ENCODE assay signal across 10 cellular contexts in genomic region chr1:116737855-116738318, GRCh38. TPM values are rescaled to one million over a fixed set of nuclear protein-coding genes. Genes with fewer than 3 reads are reported as not detected.
DNase-seq lines count a peak whose midpoint lies in the region; ATAC-seq and TF ChIP-seq lines count a peak whose summit lies in the region.
"Had no signal": no experiment of that assay in that cellular context is flagged by ENCODE, and none has a peak within 500 bp of the region (broad histone marks: within the 10 kb centered on the region; RNA-seq: fewer than 3 reads in every experiment).

No MANE protein-coding gene starts in this region.

- POLR2A ChIA-PET in CD8-positive, alpha-beta memory T cell (lab: Charles Lee): interaction anchor here (0.7 to 4.0 kb wide), 14 partner anchors 10 to 322 kb away, joined by 3 to 42 read pairs (median 10); partner anchors contain the start of genes CD2 and TTF2
- POLR2A ChIA-PET in WTC11 (lab: Charles Lee): interaction anchor here (0.6 to 1.4 kb wide), 2 partner anchors 26 to 322 kb away, joined by 3 to 8 read pairs; partner anchors contain the start of gene TTF2
- POLR2A ChIA-PET in PC-9 (lab: Charles Lee; ENCODE audit: unreplicated experiment): no interaction called here

- H3K4me1 ChIP-seq in CD8-positive, alpha-beta memory T cell (ENCODE audit: insufficient read depth, low read length): peaks cover 42% of the 10 kb centered on the region
- H3K4me1 ChIP-seq in PC-9 (replicated peaks; ENCODE audit: insufficient read depth): no peaks in the 10 kb centered on the region
- H3K4me1 ChIP-seq in right atrium auricular region: no peaks in the 10 kb centered on the region

- H4K20me1 ChIP-seq in PC-9 (ENCODE audit: insufficient read depth): no peaks in the 10 kb centered on the region

- no peaks in the 10 kb centered on the region for H3K27me3 ChIP-seq in CD8-positive, alpha-beta memory T cell (ENCODE audit: insufficient read depth, low read length, poor library complexity, severe bottlenecking)
- H3K27me3 ChIP-seq in PC-9 (ENCODE audit: insufficient read depth, low read depth): no peaks in the 10 kb centered on the region
- H3K27me3 ChIP-seq in right atrium auricular region: no peaks in the 10 kb centered on the region

- H3K27ac Mint-ChIP-seq in CD8-positive, alpha-beta memory T cell: peak overlapping the region; percentile 99 to 100 (median 100)
- H3K27ac Mint-ChIP-seq in WTC11: no peak overlapping the region

- H3K36me3 Mint-ChIP-seq in CD8-positive, alpha-beta memory T cell: peaks cover 2 to 3% (median 3%) of the 10 kb centered on the region in 3 donors
- H3K36me3 Mint-ChIP-seq in WTC11: peaks cover 14% of the 10 kb centered on the region

- H3F3A ChIP-seq in PC-9 (ENCODE audit: insufficient read depth, low read depth): no peaks in the 10 kb centered on the region

- no peaks in the 10 kb centered on the region for H3K36me3 ChIP-seq in CD8-positive, alpha-beta memory T cell (ENCODE audit: insufficient read depth, low read length)
- H3K36me3 ChIP-seq in PC-9 (ENCODE audit: low read depth): no peaks in the 10 kb centered on the region
- no peaks in the 10 kb centered on the region for H3K36me3 ChIP-seq in right atrium auricular region

- H3K9me2 ChIP-seq in PC-9 (ENCODE audit: insufficient read depth): no peaks in the 10 kb centered on the region

- H3K9me3 ChIP-seq in CD8-positive, alpha-beta memory T cell (ENCODE audit: low read length): peaks cover 1% of the 10 kb centered on the region
- peaks cover 10% of the 10 kb centered on the region for H3K9me3 ChIP-seq in PC-9 (ENCODE audit: insufficient read depth, low read depth)
- H3K9me3 ChIP-seq in right atrium auricular region: peaks cover 0 to 2% of the 10 kb centered on the region in 2 donors

- H3K4me2 ChIP-seq in PC-9: no peak overlapping the region

- H3K4me3 Mint-ChIP-seq in CD8-positive, alpha-beta memory T cell: peak overlapping the region; percentile 68 to 81 (median 79)
- H3K4me3 Mint-ChIP-seq in WTC11: no peak overlapping the region

- H3K27me3 Mint-ChIP-seq in CD8-positive, alpha-beta memory T cell: peaks cover 0 to 1% of the 10 kb centered on the region in 2 donors
- H3K27me3 Mint-ChIP-seq in WTC11 (ENCODE audit: low read depth): peaks cover 3% of the 10 kb centered on the region; the same call in 1 of the 2 replicates

- ATAC-seq in GM21786 (IDR thresholded peaks at IDR 0.05; ENCODE audit: unreplicated experiment) (peak; percentile 34), WTC11 (no peak)

- intact Hi-C loops in PC-9 (cut with micrococcal nuclease; ENCODE audit: unreplicated experiment): loop anchor here (1.0 to 10.0 kb wide), 7 partner anchors 77 to 544 kb away; partner anchors contain the start of gene CD58

- H2AFZ ChIP-seq in PC-9: no peak overlapping the region

- BruUV-seq in PC-9 (replicated peaks; lab: Mats Ljungman, UMichigan): no TSS peak

- H3K9me3 Mint-ChIP-seq in CD8-positive, alpha-beta memory T cell: peaks cover 0 to 6% (median 3%) of the 10 kb centered on the region in 5 donors
- H3K9me3 Mint-ChIP-seq in WTC11: peaks cover 27% of the 10 kb centered on the region

- peak overlapping the region; percentile 9 for H3K4me3 ChIP-seq in CD8-positive, alpha-beta memory T cell (ENCODE audit: low read length)
- H3K4me3 ChIP-seq in PC-9 (no peak overlapping the region), right atrium auricular region (no peak overlapping the region)

- peaks cover 43 to 47% (median 47%) of the 10 kb centered on the region in 3 donors for H3K4me1 Mint-ChIP-seq in CD8-positive, alpha-beta memory T cell
- no peaks in the 10 kb centered on the region for H3K4me1 Mint-ChIP-seq in WTC11

- no peaks in the 10 kb centered on the region for H3K79me2 ChIP-seq in PC-9 (ENCODE audit: low read depth)

- DNase-seq in CD8-positive, alpha-beta memory T cell: peak in 2 of 5 donors; percentile 58 to 76
- no peak for DNase-seq in WTC11 (ENCODE audit: low spot score)
- DNase-seq in germinal center (ENCODE audit: low spot score): peak; percentile 19
- DNase-seq in PC-9: no peak
- no peak for DNase-seq in right atrium auricular region (ENCODE audit: low spot score)
- DNase-seq in NK-92 treated with Interleukin-12 subunit alpha and Interleukin-12 subunit beta, amount 100 ng/mL, for 24 hours (lab: John Stamatoyannopoulos, UW): no peak
- DNase-seq in EL: no peak

- TF ChIP-seq CTCF in WTC11 (IDR thresholded peaks at IDR 0.05) (no peak), PC-9 (conservative IDR thresholded peaks at IDR 0.05) (no peak), right atrium auricular region (IDR thresholded peaks at IDR 0.05) (no peak)

- H3K27ac ChIP-seq in CD8-positive, alpha-beta memory T cell (ENCODE audit: low read depth, low read length): peak overlapping the region; percentile 79
- H3K27ac ChIP-seq in PC-9 (no peak overlapping the region), right atrium auricular region (no peak overlapping the region)

- CTCF ChIA-PET in CD8-positive, alpha-beta memory T cell (lab: Charles Lee): interaction anchor here (0.6 to 8.3 kb wide), 29 partner anchors 9 to 327 kb away, joined by 3 to 172 read pairs (median 6); partner anchors contain the start of genes CD2 and TTF2
- CTCF ChIA-PET in WTC11 (lab: Charles Lee) (interaction anchor here (0.6 to 2.6 kb wide), 45 partner anchors 9 to 322 kb away, joined by 3 to 39 read pairs (median 4); partner anchors contain the start of genes CD2 and TTF2), PC-9 (lab: Charles Lee) (interaction anchor here (0.6 to 1.6 kb wide), 4 partner anchors 144 to 320 kb away, joined by 3 to 4 read pairs (median 4); no protein-coding TSS in a partner anchor)

TF ChIP-seq in WTC11, 78 proteins besides CTCF, POLR2A, EP300 and RAD21:
- TF ChIP-seq ZNF121 (CRISPR knock-in tag; IDR thresholded peaks at IDR 0.05) (0 out of 2 replicates have a peak, but pooled peaks have one; percentile 35), CREM (CRISPR knock-in tag; IDR thresholded peaks at IDR 0.05) (no peak)

RNA-seq across cellular contexts. Expression of gene CD2, which starts 16.3 kb away (rescaled TPM):
- total RNA-seq in CD8-positive, alpha-beta memory T cell: 100 to 1,000 TPM; 353 to 364 TPM
- polyA plus RNA-seq in CD8-positive, alpha-beta memory T cell: 440 TPM
- total RNA-seq in WTC11 (2021) (0.13 to 0.44 TPM (median 0.32 TPM) in 3 replicates), PC-9 (2021) (not detected in 2 replicates), right atrium auricular region (1 to 10 TPM in 1 of 2 donors, under 1 TPM in 1; 0.26 to 1.6 TPM)
- total RNA-seq: dermis blood vessel endothelial cell, kidney epithelial cell had no signal

Comparison
In these comparisons a context has a peak if more than half of its experiments do, and no peak if none do; other contexts are left out.
1. RNA of gene CD2, which starts 16.3 kb away (total RNA-seq): 353 to 364 TPM in CD8-positive, alpha-beta memory T cell; 0.26 to 1.6 TPM in right atrium auricular region, 0.13 to 0.44 TPM in WTC11 and not detected in PC-9; every median in the first group is over 100 times any median in the second.